Comparison of ENCODE assay signal across 8 cellular contexts in the genomic region with DNA sequence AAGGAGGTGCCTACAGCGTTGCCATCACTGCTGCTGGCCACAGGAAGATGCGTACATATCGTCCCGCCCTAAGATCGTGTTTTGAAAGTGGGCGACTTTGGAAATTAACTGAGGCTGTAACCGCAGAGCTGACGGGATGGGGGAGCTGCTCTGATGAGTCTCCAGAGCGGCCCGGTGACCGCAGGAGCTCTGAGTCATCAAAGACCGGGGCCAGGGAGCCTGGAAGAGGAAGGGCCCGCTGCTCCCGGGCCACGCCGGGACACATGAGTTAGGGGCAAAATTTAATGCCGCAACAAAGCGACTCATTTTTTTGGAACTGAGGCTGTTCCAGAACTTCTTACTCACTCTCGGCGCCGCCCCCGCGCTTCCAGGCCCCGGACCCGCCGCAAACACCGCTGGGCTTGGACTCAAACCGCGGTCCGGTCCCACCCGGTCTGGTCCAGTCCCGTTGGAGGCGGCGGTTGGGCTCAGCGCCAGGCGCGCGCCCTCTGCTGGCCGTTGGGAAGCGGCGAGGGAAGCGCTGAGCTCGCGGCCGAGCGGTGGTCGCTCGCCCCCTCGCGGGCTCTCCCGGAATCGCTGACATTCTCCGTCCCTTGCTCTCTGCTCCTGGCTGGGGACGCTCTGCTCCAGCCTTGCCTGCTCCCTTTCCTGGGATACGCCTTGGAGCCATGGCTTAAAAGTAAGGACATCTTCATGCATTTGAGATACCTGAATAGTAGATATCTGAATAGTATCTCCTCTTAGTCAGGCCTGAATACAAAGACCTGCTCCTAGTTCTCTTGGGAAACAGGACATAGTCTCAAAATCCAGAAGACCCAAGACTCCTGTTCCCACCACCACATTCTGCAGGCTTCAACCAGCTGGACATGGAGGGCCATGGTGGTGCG. TPM values are rescaled to one million over a fixed set of nuclear protein-coding genes. Genes with fewer than 3 reads are reported as not detected.
DNase-seq lines count a peak whose midpoint lies in the region; ATAC-seq, FAIRE-seq and TF ChIP-seq lines count a peak whose summit lies in the region.
"Not testable (repeated sequence)": the region's sequence is repeated elsewhere in the genome, so short reads cannot be mapped to it uniquely, and the experiment has no call there.

No MANE protein-coding gene starts in this region.

- not testable (repeated sequence) for H2AFZ ChIP-seq in OCI-LY3 (ENCODE audit: low read depth, low read length)

- peak; percentile 58 for FAIRE-seq in urothelium cell line (lab: Jason Lieb, UNC)

- DNase-seq in ELF-1 (ENCODE audit: low read depth, low spot score) (peak; percentile 42), adipocyte (ENCODE audit: low read depth) (peak; percentile 24), Right ventricle myocardium inferior (ENCODE audit: missing footprints) (peak; percentile 62), urothelium cell line (ENCODE audit: low spot score) (peak; percentile 17)

- not testable (repeated sequence) for H3K4me1 Mint-ChIP-seq in nephron

- H3K27me3 Mint-ChIP-seq in nephron (ENCODE audit: low read depth), result not testable (repeated sequence)

- H4K20me1 ChIP-seq in OCI-LY3 (ENCODE audit: insufficient read depth, low read length), result not testable (repeated sequence)

- H3K36me3 ChIP-seq in OCI-LY3 (replicated peaks; ENCODE audit: low read depth, low read length); adipocyte (ENCODE audit: control insufficient read depth, insufficient read depth, low read length, severe bottlenecking): not testable (repeated sequence)

- H3K9me3 Mint-ChIP-seq in nephron, result not testable (repeated sequence)

- H3K9ac ChIP-seq in OCI-LY3 (ENCODE audit: low read length), result not testable (repeated sequence)
- H3K9ac ChIP-seq in adipocyte (ENCODE audit: low read length), result peak overlapping the region; percentile 38

- not testable (repeated sequence) for H3K36me3 Mint-ChIP-seq in nephron (ENCODE audit: low read depth)

- ATAC-seq in GM21390 (IDR thresholded peaks at IDR 0.05; ENCODE audit: unreplicated experiment) (peak; percentile 79), HG03108 (IDR thresholded peaks at IDR 0.05; ENCODE audit: unreplicated experiment) (peak; percentile 67), Right ventricle myocardium inferior (peak; percentile 70)

- intact Hi-C loops in Right ventricle myocardium inferior (cut with DNase I), result loop anchor here (10.0 kb wide), 2 partner anchors 187 to 267 kb away; no protein-coding TSS in a partner anchor

- not testable (repeated sequence) for H3K4me3 ChIP-seq in OCI-LY3 (ENCODE audit: low read length)
- H3K4me3 ChIP-seq in adipocyte (ENCODE audit: low read length), result peak overlapping the region; percentile 26

- H3K27ac ChIP-seq in OCI-LY3 (ENCODE audit: low read length), result not testable (repeated sequence)

- not testable (repeated sequence) for H3K79me2 ChIP-seq in OCI-LY3 (ENCODE audit: low read length)

- H3K27me3 ChIP-seq in OCI-LY3 (ENCODE audit: low read depth, low read length); adipocyte (replicated peaks; ENCODE audit: control insufficient read depth, insufficient read depth, low read length): not testable (repeated sequence)

- H3K4me3 Mint-ChIP-seq in nephron, result not testable (repeated sequence)

- not testable (repeated sequence) for H3K27ac Mint-ChIP-seq in nephron

- TF ChIP-seq CTCF in OCI-LY3 (IDR thresholded peaks at IDR 0.05; ENCODE audit: low read depth, low read length), result not testable (repeated sequence)
- TF ChIP-seq CTCF in nephron (IDR thresholded peaks at IDR 0.05; ENCODE audit: unreplicated experiment in 3 of 3), result peak; percentile 22 to 45 (median 32)

- H3K9me3 ChIP-seq in OCI-LY3 (ENCODE audit: insufficient read depth, low read length); adipocyte (ENCODE audit: control insufficient read depth, low read length): not testable (repeated sequence)

- 0 out of 2 replicates have a peak overlapping the region, but pooled peaks have one; percentile 20 for H3K4me2 ChIP-seq in OCI-LY3 (ENCODE audit: low read length)

- H3K4me1 ChIP-seq in OCI-LY3 (ENCODE audit: low read length); adipocyte (ENCODE audit: control insufficient read depth, insufficient read depth, low read length): not testable (repeated sequence)

RNA-seq across cellular contexts. Expression of a gene that starts 39.5 kb away (rescaled TPM):
- total RNA-seq in Right ventricle myocardium inferior, result 14.6 TPM

RNA-seq across cellular contexts. Expression of a gene that starts 54.8 kb away (rescaled TPM):
- total RNA-seq in Right ventricle myocardium inferior, result 1.1 TPM
